Comparison of ENCODE assay signal across 28 cellular contexts in genomic region chr2:145597011-145597410, GRCh38.
A peak's percentile ranks its signal among the peaks of the same experiment; 100 is the strongest.
DNase-seq lines count a peak whose midpoint lies in the region; ATAC-seq and TF ChIP-seq lines count a peak whose summit lies in the region.
"Had no signal": no experiment of that assay in that cellular context is flagged by ENCODE, and none has a peak within 500 bp of the region (broad histone marks: within the 10 kb centered on the region; RNA-seq: fewer than 3 reads in every experiment).

No MANE protein-coding gene starts in this region.

- peaks cover 3% of the 10 kb centered on the region for H3K4me1 ChIP-seq in mammary epithelial cell (ENCODE audit: insufficient read depth, low read length)
- no peaks in the 10 kb centered on the region for H3K4me1 ChIP-seq in upper lobe of right lung
- H3K4me1 ChIP-seq: adrenal gland, breast epithelium, left ventricle myocardium inferior, parathyroid adenoma, Peyer's patch, testis had no signal

- H3K4me1 Mint-ChIP-seq in MCF 10A (ENCODE audit: insufficient read depth, unreplicated experiment), result peaks cover 33% of the 10 kb centered on the region

- H4K20me1 ChIP-seq in mammary epithelial cell (ENCODE audit: insufficient read depth, low read length), result no peaks in the 10 kb centered on the region

- in situ Hi-C loops in mammary epithelial cell (cut with MboI; ENCODE audit: low sequenced_read_pairs in 2 of 2), result no loop called here

- intact Hi-C loops in mammary epithelial cell (cut with micrococcal nuclease) (no loop called here), MCF 10A (cut with micrococcal nuclease) (no loop called here), upper lobe of right lung (cut with DNase I) (no loop called here)

- H3K27ac ChIP-seq in mammary epithelial cell (ENCODE audit: insufficient read depth, low read depth, low read length), result no peak overlapping the region
- no peak overlapping the region for H3K27ac ChIP-seq in upper lobe of right lung
- H3K27ac ChIP-seq: 22Rv1, adrenal gland, breast epithelium, epithelial cell of prostate, left ventricle myocardium inferior, parathyroid adenoma, Peyer's patch, testis had no signal

- H3K9me3 ChIP-seq in mammary epithelial cell (replicated peaks; ENCODE audit: insufficient read depth, low read length) (no peaks in the 10 kb centered on the region), upper lobe of right lung (no peaks in the 10 kb centered on the region)
- H3K9me3 ChIP-seq: adrenal gland, breast epithelium, left ventricle myocardium inferior, Peyer's patch, testis had no signal

- no peak overlapping the region for H2AFZ ChIP-seq in mammary epithelial cell (ENCODE audit: low read depth, low read length)
- H2AFZ ChIP-seq: parathyroid adenoma had no signal

- DNase-seq in mammary epithelial cell (peak; percentile 23), MCF 10A (ENCODE audit: unreplicated experiment) (no peak), OCI-M1 (lab: John Stamatoyannopoulos, UW) (peak; percentile 43), epithelial cell of esophagus (ENCODE audit: low read depth) (peak; percentile 23), upper lobe of right lung (no peak)
- no peak for DNase-seq in effector CD4-positive, alpha-beta T cell
- DNase-seq: activated CD4-positive, alpha-beta T cell treated with anti-CD3 and anti-CD28 coated beads for 1 hour; activated CD8-positive, alpha-beta memory T cell treated with anti-CD3 and anti-CD28 coated beads, Interleukin-2, amount 50 U/mL, for 48 hours; activated CD8-positive, alpha-beta T cell treated with anti-CD3 and anti-CD28 coated beads for 36 hours; activated naive CD4-positive, alpha-beta T cell treated with anti-CD3 and anti-CD28 coated beads for 36 hours; adrenal gland; CD4-positive, alpha-beta T cell; islet precursor cell; left ventricle myocardium inferior; NCI-H146; NCI-H2107; NCI-H345; Peyer's patch; SHP77; small intestine; stimulated activated naive CD4-positive, alpha-beta T cell; testis had no signal

- H3K9me3 Mint-ChIP-seq in MCF 10A (ENCODE audit: unreplicated experiment), result no peaks in the 10 kb centered on the region
- H3K9me3 Mint-ChIP-seq: activated CD8-positive, alpha-beta T cell treated with anti-CD3 and anti-CD28 coated beads for 36 hours; activated naive CD4-positive, alpha-beta T cell treated with anti-CD3 and anti-CD28 coated beads for 36 hours; CD4-positive, alpha-beta T cell had no signal

- H3K27ac Mint-ChIP-seq in MCF 10A (ENCODE audit: low read depth, unreplicated experiment), result no peak overlapping the region
- H3K27ac Mint-ChIP-seq: activated CD8-positive, alpha-beta T cell treated with anti-CD3 and anti-CD28 coated beads for 36 hours; activated naive CD4-positive, alpha-beta T cell treated with anti-CD3 and anti-CD28 coated beads for 36 hours; CD4-positive, alpha-beta T cell had no signal

- no peak overlapping the region for H3K4me3 Mint-ChIP-seq in MCF 10A (ENCODE audit: unreplicated experiment)
- H3K4me3 Mint-ChIP-seq: activated CD8-positive, alpha-beta T cell treated with anti-CD3 and anti-CD28 coated beads for 36 hours; activated naive CD4-positive, alpha-beta T cell treated with anti-CD3 and anti-CD28 coated beads for 36 hours; CD4-positive, alpha-beta T cell had no signal

- H3K27me3 ChIP-seq in mammary epithelial cell (ENCODE audit: insufficient read depth, low read length) (no peaks in the 10 kb centered on the region), upper lobe of right lung (no peaks in the 10 kb centered on the region)
- H3K27me3 ChIP-seq: adrenal gland, breast epithelium, Peyer's patch, testis had no signal

- H3K27me3 Mint-ChIP-seq in MCF 10A (ENCODE audit: insufficient read depth, unreplicated experiment), result no peaks in the 10 kb centered on the region
- H3K27me3 Mint-ChIP-seq: activated CD8-positive, alpha-beta T cell treated with anti-CD3 and anti-CD28 coated beads for 36 hours; CD4-positive, alpha-beta T cell had no signal

- POLR2A ChIA-PET in MCF 10A (lab: Yijun Ruan, JAX), result interaction anchor here (0.9 kb wide), 1 partner anchor 21 kb away, joined by 3 read pairs; no protein-coding TSS in a partner anchor

- no peak overlapping the region for H3K9ac ChIP-seq in mammary epithelial cell (ENCODE audit: insufficient read depth, low read length)
- H3K9ac ChIP-seq: parathyroid adenoma had no signal

- H3K36me3 ChIP-seq in mammary epithelial cell (ENCODE audit: insufficient read depth, low read length) (no peaks in the 10 kb centered on the region), upper lobe of right lung (no peaks in the 10 kb centered on the region)
- H3K36me3 ChIP-seq: adrenal gland, breast epithelium, left ventricle myocardium inferior, Peyer's patch had no signal

- H3K4me3 ChIP-seq in mammary epithelial cell (replicated peaks in 1 of 3; ENCODE audit: insufficient read depth in 1 of 3, low read depth in 2 of 3, low read length in 3 of 3), result no peak overlapping the region
- no peak overlapping the region for H3K4me3 ChIP-seq in epithelial cell of esophagus (ENCODE audit: low read length)
- H3K4me3 ChIP-seq in upper lobe of right lung, result no peak overlapping the region
- H3K4me3 ChIP-seq: adrenal gland, breast epithelium, left ventricle myocardium inferior, Peyer's patch, testis had no signal

- BruUV-seq in mammary epithelial cell (replicated peaks; lab: Mats Ljungman, UMichigan), result no TSS peak
- no TSS peak for BruUV-seq in MCF 10A (replicated peaks; lab: Mats Ljungman, UMichigan)

- dilution Hi-C loops in mammary epithelial cell (cut with HindIII; ENCODE audit: low sequenced_read_pairs), result no loop called here

- CTCF ChIA-PET in mammary epithelial cell (lab: Charles Lee; ENCODE audit: low non-redundant PET) (no interaction called here), MCF 10A (lab: Yijun Ruan, JAX) (no interaction called here)

- no peak overlapping the region for H3K4me2 ChIP-seq in mammary epithelial cell (ENCODE audit: insufficient read depth, low read depth, low read length)

- H3K79me2 ChIP-seq in mammary epithelial cell (ENCODE audit: insufficient read depth, low read length), result no peaks in the 10 kb centered on the region
- H3K79me2 ChIP-seq: parathyroid adenoma had no signal

- TF ChIP-seq CTCF in mammary epithelial cell (conservative IDR thresholded peaks at IDR 0.05 in 1 of 2, IDR thresholded peaks at IDR 0.05 in 1 of 2; ENCODE audit: extremely low read depth in 1 of 2, insufficient read depth in 1 of 2, low read depth in 1 of 2, low read length in 2 of 2), result no peak
- no peak for TF ChIP-seq CTCF in MCF 10A (IDR thresholded peaks at IDR 0.05; ENCODE audit: unreplicated experiment)
- TF ChIP-seq CTCF in epithelial cell of esophagus (IDR thresholded peaks at IDR 0.05; ENCODE audit: insufficient read depth, low read depth, low read length, missing control alignments), result no peak
- no peak for TF ChIP-seq CTCF in upper lobe of right lung (IDR thresholded peaks at IDR 0.05)

- ATAC-seq in upper lobe of right lung (peak; percentile 54), HG03457 (IDR thresholded peaks at IDR 0.05; ENCODE audit: unreplicated experiment) (no peak), GM21390 (IDR thresholded peaks at IDR 0.05; ENCODE audit: unreplicated experiment) (no peak)
- ATAC-seq: activated CD8-positive, alpha-beta T cell treated with anti-CD3 and anti-CD28 coated beads for 36 hours had no signal

- 0% methylated on average over 1 of the region's 1 CpG for WGBS in mammary epithelial cell (ENCODE audit: low coverage, missing lambda C conversion rate)

- H3K36me3 Mint-ChIP-seq in MCF 10A (ENCODE audit: insufficient read depth, unreplicated experiment), result peaks cover 4% of the 10 kb centered on the region

Comparison
In these comparisons a context has a peak if more than half of its experiments do, and no peak if none do; other contexts are left out.
1. DNase-seq: peak in mammary epithelial cell (single experiment), OCI-M1 (single experiment) and epithelial cell of esophagus (single experiment); none in MCF 10A (single experiment), upper lobe of right lung (single experiment) and effector CD4-positive, alpha-beta T cell (single experiment).